Comparison of ENCODE assay signal across 8 cellular contexts in genomic region chr14:90518941-90519256, GRCh38.
DNase-seq lines count a peak whose midpoint lies in the region; ATAC-seq and TF ChIP-seq lines count a peak whose summit lies in the region.

No MANE protein-coding gene starts in this region.

- H2AFZ ChIP-seq in OCI-LY7 (ENCODE audit: low read length): no peak overlapping the region

- POLR2A ChIA-PET in OCI-LY7 (lab: Charles Lee): no interaction called here

- no peak overlapping the region for H3K27ac Mint-ChIP-seq in activated naive CD4-positive, alpha-beta T cell treated with anti-CD3 and anti-CD28 coated beads, Interleukin-2, amount 50 U/mL, for 72 hours

- in situ Hi-C loops in GM13977 (cut with MboI; ENCODE audit: low pct_unique_long_range_greater_than_20kb, low sequenced_read_pairs, unreplicated experiment): no loop called here

- 73% methylated on average over 5 of the region's 5 CpGs for WGBS in liver
- 83% methylated on average over 5 of the region's 5 CpGs for WGBS in lower leg skin, 2 donors

- intact Hi-C loops in OCI-LY7 (cut with micrococcal nuclease; ENCODE audit: unreplicated experiment): loop anchor here (10.0 kb wide), 1 partner anchor 214 kb away; no protein-coding TSS in a partner anchor
- intact Hi-C loops in lower leg skin (cut with DNase I; ENCODE audit: low total_unique reads): no loop called here

- no peak overlapping the region for H3K4me2 ChIP-seq in OCI-LY7 (ENCODE audit: low read length)

- H3K79me2 ChIP-seq in OCI-LY7 (ENCODE audit: insufficient read depth, low read depth, low read length): no peaks in the 10 kb centered on the region

- no peaks in the 10 kb centered on the region for H3K9me3 Mint-ChIP-seq in activated naive CD4-positive, alpha-beta T cell treated with anti-CD3 and anti-CD28 coated beads, Interleukin-2, amount 50 U/mL, for 72 hours

- no peaks in the 10 kb centered on the region for H3K4me1 ChIP-seq in OCI-LY7 (ENCODE audit: insufficient read depth, low read length, poor library complexity, severe bottlenecking)
- peaks cover 0 to 5% (median 2%) of the 10 kb centered on the region in 4 donors for H3K4me1 ChIP-seq in liver (ENCODE audit: control insufficient read depth in 4 of 4, insufficient read depth in 4 of 4, low read length in 3 of 4)
- H3K4me1 ChIP-seq in stomach smooth muscle (ENCODE audit: control insufficient read depth, insufficient read depth, low read length): peaks cover 70% of the 10 kb centered on the region

- no TSS peak for BruUV-seq in OCI-LY7 (replicated peaks; lab: Mats Ljungman, UMichigan)

- H4K20me1 ChIP-seq in OCI-LY7 (ENCODE audit: insufficient read depth, low read length): no peaks in the 10 kb centered on the region

- H3K4me3 ChIP-seq in OCI-LY7 (ENCODE audit: low read depth, low read length, poor library complexity, severe bottlenecking): no peak overlapping the region
- H3K4me3 ChIP-seq in liver (ENCODE audit: low read depth in 1 of 3, low read length in 3 of 3): no peak overlapping the region
- peak overlapping the region in 1 of 2 donors; percentile 35 for H3K4me3 ChIP-seq in stomach smooth muscle (ENCODE audit: low read length in 2 of 2)
- no peak overlapping the region for H3K4me3 ChIP-seq in lower leg skin (ENCODE audit: low read depth, poor library complexity, severe bottlenecking)

- no peak overlapping the region for H3K9ac ChIP-seq in liver (ENCODE audit: low read depth in 1 of 2, low read length in 2 of 2)
- H3K9ac ChIP-seq in stomach smooth muscle (ENCODE audit: low read length in 2 of 2): no peak overlapping the region

- H3K36me3 Mint-ChIP-seq in activated naive CD4-positive, alpha-beta T cell treated with anti-CD3 and anti-CD28 coated beads, Interleukin-2, amount 50 U/mL, for 72 hours: no peaks in the 10 kb centered on the region

- H3K36me3 ChIP-seq in OCI-LY7 (ENCODE audit: insufficient read depth, low read length): no peaks in the 10 kb centered on the region
- no peaks in the 10 kb centered on the region for H3K36me3 ChIP-seq in liver (ENCODE audit: control insufficient read depth in 4 of 4, insufficient read depth in 3 of 4, low read depth in 1 of 4, low read length in 3 of 4)
- H3K36me3 ChIP-seq in stomach smooth muscle (ENCODE audit: control insufficient read depth in 2 of 2, insufficient read depth in 2 of 2, low read length in 2 of 2): no peaks in the 10 kb centered on the region

- H3K9me2 ChIP-seq in OCI-LY7 (ENCODE audit: insufficient read depth, low read length): no peaks in the 10 kb centered on the region

- peak; percentile 65 for DNase-seq in GM13977 (ENCODE audit: low spot score)
- peak; percentile 49 for DNase-seq in OCI-LY7 (ENCODE audit: low spot score)
- peak in 1 of 2 donors; percentile 73 for DNase-seq in activated naive CD4-positive, alpha-beta T cell treated with anti-CD3 and anti-CD28 coated beads, Interleukin-2, amount 50 U/mL, for 72 hours (ENCODE audit: low spot score in 2 of 2)
- no peak for DNase-seq in SIG-M5 (lab: John Stamatoyannopoulos, UW)
- no peak for DNase-seq in medulla oblongata (ENCODE audit: extremely low spot score)
- DNase-seq in lower leg skin (ENCODE audit: low spot score in 2 of 2): no peak

- TF ChIP-seq CTCF in GM13977 (IDR thresholded peaks at IDR 0.05; ENCODE audit: extremely low read depth, insufficient read depth, missing control alignments) (peak; percentile 56), OCI-LY7 (conservative IDR thresholded peaks at IDR 0.05; ENCODE audit: low read length) (peak; percentile 83), liver (IDR thresholded peaks at IDR 0.05; ENCODE audit: low read depth, low read length, missing input control) (peak; percentile 38), lower leg skin (IDR thresholded peaks at IDR 0.05) (no peak)

- H3K27me3 ChIP-seq in liver (ENCODE audit: control insufficient read depth in 4 of 4, insufficient read depth in 4 of 4, low read length in 3 of 4) (no peaks in the 10 kb centered on the region), stomach smooth muscle (ENCODE audit: control insufficient read depth in 1 of 2, insufficient read depth in 2 of 2, low read length in 2 of 2) (no peaks in the 10 kb centered on the region)

- peak; percentile 48 to 73 for TF ChIP-seq RAD21 in liver (IDR thresholded peaks at IDR 0.05)

- no peak overlapping the region for H3K27ac ChIP-seq in OCI-LY7 (ENCODE audit: low read depth, low read length, poor library complexity, severe bottlenecking)
- no peak overlapping the region for H3K27ac ChIP-seq in liver (ENCODE audit: low read depth in 1 of 2, low read length in 2 of 2)
- peak overlapping the region; percentile 90 for H3K27ac ChIP-seq in stomach smooth muscle (ENCODE audit: low read length)

- CTCF ChIA-PET in OCI-LY7 (lab: Charles Lee; ENCODE audit: unreplicated experiment): no interaction called here

- TF ChIP-seq POLR2A in lower leg skin (IDR thresholded peaks at IDR 0.05): no peak

- ATAC-seq in activated naive CD4-positive, alpha-beta T cell treated with anti-CD3 and anti-CD28 coated beads, Interleukin-2, amount 50 U/mL, for 72 hours: peak; percentile 57 to 75

- H3K9me3 ChIP-seq in OCI-LY7 (ENCODE audit: low read length): no peaks in the 10 kb centered on the region
- no peaks in the 10 kb centered on the region for H3K9me3 ChIP-seq in liver (ENCODE audit: control insufficient read depth in 4 of 4, low read length in 3 of 4)
- H3K9me3 ChIP-seq in stomach smooth muscle (ENCODE audit: control insufficient read depth in 2 of 2, low read length in 2 of 2): peaks cover 0 to 7% of the 10 kb centered on the region in 2 donors

TF ChIP-seq in liver, 16 proteins besides CTCF, POLR2A, EP300 and RAD21:
- TF ChIP-seq RXRA (IDR thresholded peaks at IDR 0.05) (no peak), SP1 (IDR thresholded peaks at IDR 0.05) (no peak), EGR1 (IDR thresholded peaks at IDR 0.05; ENCODE audit: low read depth in 2 of 2) (no peak), FOXA1 (IDR thresholded peaks at IDR 0.05) (no peak), ZBTB33 (IDR thresholded peaks at IDR 0.05) (no peak), JUND (IDR thresholded peaks at IDR 0.05) (no peak), TAF1 (conservative IDR thresholded peaks at IDR 0.05) (no peak), HNF4A (conservative IDR thresholded peaks at IDR 0.05) (no peak)

Comparison
In these comparisons a context has a peak if more than half of its experiments do, and no peak if none do; other contexts are left out.
1. DNase-seq: peak in GM13977 (single experiment) and OCI-LY7 (single experiment); none in SIG-M5 (single experiment), medulla oblongata (single experiment) and lower leg skin (0 of 2).
2. CTCF ChIP-seq: peak in GM13977 (single experiment), OCI-LY7 (single experiment) and liver (single experiment); none in lower leg skin (0 of 3).